Comparison of ENCODE assay signal across 15 cellular contexts in the genomic region with DNA sequence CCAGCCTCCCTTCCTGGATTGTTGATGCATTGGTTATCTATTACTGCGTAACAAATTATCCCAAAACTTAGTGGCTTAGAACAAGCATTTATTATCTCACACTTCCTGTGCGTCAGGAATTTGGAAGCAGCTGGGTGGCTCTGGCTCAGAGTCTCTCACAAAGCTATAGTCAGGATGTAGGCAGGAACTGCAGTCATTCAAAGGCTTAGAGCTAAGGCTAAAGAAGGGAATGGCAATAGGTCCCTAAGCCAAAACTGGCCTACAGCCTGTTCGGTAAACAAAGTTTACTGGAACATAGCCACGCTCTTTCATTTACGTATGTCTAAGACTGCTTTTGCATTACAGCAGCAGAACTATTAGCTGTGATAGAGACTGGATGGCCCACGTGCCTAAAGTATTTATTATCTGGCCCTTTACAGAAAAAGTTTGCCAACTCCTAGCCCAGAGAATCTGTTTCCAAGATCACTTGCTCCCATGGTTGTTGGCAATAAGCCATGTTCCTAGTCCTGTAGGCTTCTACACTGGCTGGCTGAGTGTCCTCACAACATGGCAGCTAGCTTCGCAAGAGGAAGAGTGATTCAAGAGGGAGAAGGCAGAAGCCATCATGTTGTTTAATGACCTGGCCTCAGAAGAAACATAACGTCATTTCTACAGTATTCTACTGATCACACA.
DNase-seq lines count a peak whose midpoint lies in the region; TF ChIP-seq lines count a peak whose summit lies in the region.
"Had no signal": no experiment of that assay in that cellular context is flagged by ENCODE, and none has a peak within 500 bp of the region (broad histone marks: within the 10 kb centered on the region; RNA-seq: fewer than 3 reads in every experiment).

No MANE protein-coding gene starts in this region.

- no peak overlapping the region for H3K27ac ChIP-seq in osteoblast (ENCODE audit: low read depth, low read length)

- H3K36me3 ChIP-seq in osteoblast (ENCODE audit: insufficient read depth, low read length) = no peaks in the 10 kb centered on the region
- H3K36me3 ChIP-seq: breast epithelium had no signal

- no peak overlapping the region for H2AFZ ChIP-seq in osteoblast (ENCODE audit: low read length)

- no peaks in the 10 kb centered on the region for H4K20me1 ChIP-seq in osteoblast (ENCODE audit: insufficient read depth, low read length)

- TF ChIP-seq CTCF in LNCaP clone FGC (IDR thresholded peaks at IDR 0.05; ENCODE audit: control insufficient read depth, extremely low read depth, insufficient read depth) (no peak), osteoblast (IDR thresholded peaks at IDR 0.05; ENCODE audit: extremely low read depth, low read depth, low read length) (no peak)

- no peaks in the 10 kb centered on the region for H3K27me3 ChIP-seq in osteoblast (ENCODE audit: insufficient read depth, low read length)
- H3K27me3 ChIP-seq: breast epithelium had no signal

- no peak overlapping the region for H3K4me3 ChIP-seq in LNCaP clone FGC (ENCODE audit: low read depth, low read length)
- H3K4me3 ChIP-seq in osteoblast (ENCODE audit: insufficient read depth, low read length) = no peak overlapping the region
- H3K4me3 ChIP-seq: breast epithelium had no signal

- peaks cover 2% of the 10 kb centered on the region for H3K4me1 ChIP-seq in osteoblast (ENCODE audit: insufficient read depth, low read length)
- H3K4me1 ChIP-seq: breast epithelium had no signal

- DNase-seq in LNCaP clone FGC (ENCODE audit: low read depth) = peak; percentile 83
- DNase-seq in dermis blood vessel endothelial cell = peak; percentile 97
- peak; percentile 57 for DNase-seq in iris pigment epithelial cell (ENCODE audit: low read depth)
- peak; percentile 85 for DNase-seq in renal cortical epithelial cell (ENCODE audit: low read depth)
- DNase-seq in osteoblast (ENCODE audit: insufficient read length, low spot score, missing footprints) = no peak
- DNase-seq in GDM1 (lab: John Stamatoyannopoulos, UW) = no peak
- no peak for DNase-seq in NCI-H82 (lab: John Stamatoyannopoulos, UW)
- DNase-seq in retina = no peak
- DNase-seq: activated CD4-positive, alpha-beta memory T cell treated with anti-CD3 and anti-CD28 coated beads, Interleukin-2, amount 10 ng/mL, durations not matched to agents 7 days and 5 days; activated gamma-delta T cell treated with Interleukin-2 at 50 U/mL for 16 hours; hypothalamus; NCI-H1105 treated with DMSO at 0.1 percent for 48 hours; NCI-H69; stimulated activated CD8-positive, alpha-beta memory T cell treated with anti-CD3 and anti-CD28 coated beads, Interleukin-4, amount 100 ng/mL, for 48 hours had no signal

- H3K9me3 ChIP-seq in osteoblast (ENCODE audit: low read depth, low read length) = no peaks in the 10 kb centered on the region
- H3K9me3 ChIP-seq: breast epithelium had no signal

- H3K4me2 ChIP-seq in osteoblast (ENCODE audit: insufficient read depth, low read length) = no peak overlapping the region

- H3K79me2 ChIP-seq in osteoblast (ENCODE audit: insufficient read depth, low read length) = no peaks in the 10 kb centered on the region

Comparison
In these comparisons a context has a peak if more than half of its experiments do, and no peak if none do; other contexts are left out.
1. DNase-seq: peak in LNCaP clone FGC (single experiment), dermis blood vessel endothelial cell (single experiment), iris pigment epithelial cell (single experiment) and renal cortical epithelial cell (single experiment); none in osteoblast (single experiment), GDM1 (single experiment), NCI-H82 (single experiment) and retina (single experiment).